ENCODE assay signal across 18 cellular contexts in the genomic region with DNA sequence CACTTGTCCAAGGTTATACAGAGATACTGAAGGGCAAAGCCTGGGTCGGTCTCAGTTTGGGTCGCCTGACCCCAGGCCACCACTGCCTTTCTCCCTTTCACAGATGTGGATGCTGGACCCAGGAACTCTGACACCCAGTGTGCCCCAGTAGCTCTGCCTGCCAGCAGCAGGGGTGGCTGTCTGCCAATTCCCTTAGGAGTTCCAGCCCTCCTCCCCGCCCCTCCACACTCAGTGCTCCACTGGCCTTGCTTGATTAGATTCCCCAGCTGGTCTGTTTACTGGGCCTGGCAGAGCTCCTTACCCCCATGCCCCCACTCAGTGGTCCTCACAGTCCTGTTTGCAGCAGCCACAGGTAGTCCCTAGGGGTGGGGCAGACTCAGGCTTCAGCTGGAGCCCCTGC.
DNase-seq lines count a peak whose midpoint lies in the region; ATAC-seq, FAIRE-seq and TF ChIP-seq lines count a peak whose summit lies in the region.
"Had no signal": no experiment of that assay in that cellular context is flagged by ENCODE, and none has a peak within 500 bp of the region (broad histone marks: within the 10 kb centered on the region; RNA-seq: fewer than 3 reads in every experiment).

No MANE protein-coding gene starts in this region.

- no peak overlapping the region for H2BK20ac ChIP-seq in H9 (ENCODE audit: low read depth, low read length, poor library complexity, severe bottlenecking)

- H2BK15ac ChIP-seq in H9 (ENCODE audit: low read depth, low read length) = no peak overlapping the region

- H2BK12ac ChIP-seq in H9 (ENCODE audit: insufficient read length, low read depth, low read length) = no peak overlapping the region

- no peak overlapping the region for H4K8ac ChIP-seq in H9 (replicated peaks; ENCODE audit: insufficient read length, low read depth, low read length)

- H2BK5ac ChIP-seq in H9 (ENCODE audit: insufficient read length, low read length) = no peak overlapping the region

- H3K27ac ChIP-seq in Panc1 (ENCODE audit: low read length) = peak overlapping the region; percentile 65
- peak overlapping the region in 1 of 4 donors; percentile 44 for H3K27ac ChIP-seq in pancreas
- H3K27ac ChIP-seq in H9 (ENCODE audit: insufficient read length, low read depth, low read length) = no peak overlapping the region
- H3K27ac ChIP-seq: ascending aorta, parathyroid adenoma had no signal

- H3K4me3 ChIP-seq in Panc1 (ENCODE audit: low read depth in 2 of 2, low read length in 2 of 2) = no peak overlapping the region
- no peak overlapping the region for H3K4me3 ChIP-seq in pancreas
- H3K4me3 ChIP-seq: ascending aorta; BLaER1 treated with 17β-estradiol and CSF1 and Interleukin-3, amounts not matched to agents 10 nM and 100 nM had no signal

- no peak for FAIRE-seq in pancreas (lab: Jason Lieb, UNC)
- FAIRE-seq: endometrium had no signal

- H3K27ac Mint-ChIP-seq in Calu3 (ENCODE audit: unreplicated experiment) (peak overlapping the region; percentile 87), progenitor cell of endocrine pancreas (no peak overlapping the region), H9 (no peak overlapping the region)
- H3K27ac Mint-ChIP-seq: memory B cell; stimulated activated effector memory CD8-positive, alpha-beta T cell treated with anti-CD3 and anti-CD28 coated beads, Interleukin-12 subunit alpha, Interleukin-12 subunit beta, amount 100 ng/mL, for 72 hours had no signal

- no peak overlapping the region for H3K4ac ChIP-seq in H9 (ENCODE audit: low read depth, low read length)

- H2AK5ac ChIP-seq in H9 (ENCODE audit: insufficient read length, low read length) = no peak overlapping the region

- H3K9me3 ChIP-seq in Panc1 (ENCODE audit: control insufficient read depth, insufficient read depth, low read depth, low read length) (peaks cover 4% of the 10 kb centered on the region; the same call in 1 of the 2 replicates), pancreas (no peaks in the 10 kb centered on the region), H9 (ENCODE audit: control insufficient read depth, low read depth, low read length) (no peaks in the 10 kb centered on the region)
- H3K9me3 ChIP-seq: ascending aorta had no signal

- no peak overlapping the region for H3K56ac ChIP-seq in H9 (ENCODE audit: insufficient read length, low read depth, low read length)

- peak; percentile 67 for DNase-seq in Calu3
- no peak for DNase-seq in Panc1 (ENCODE audit: low read depth, low spot score)
- peak; percentile 77 for DNase-seq in Right ventricle myocardium inferior (ENCODE audit: missing footprints)
- peak; percentile 67 to 90 (median 80) for DNase-seq in pancreas
- no peak for DNase-seq in progenitor cell of endocrine pancreas (ENCODE audit: low spot score, unreplicated experiment)
- no peak for DNase-seq in kidney glomerular epithelial cell (lab: John Stamatoyannopoulos, UW)
- DNase-seq in H9 = no peak
- DNase-seq: activated T-cell treated with anti-CD3 and anti-CD28 coated beads, Interleukin-2, amount 50 U/mL, for 48 hours; HCEC 1CT; NCI-H526 treated with DMSO at 0.1 percent for 48 hours; stimulated activated CD4-positive, alpha-beta T cell treated with anti-CD3 and anti-CD28 coated beads, Interleukin-2, amount 100 ng/mL, for 48 hours had no signal

- no peak overlapping the region for H4K5ac ChIP-seq in H9 (ENCODE audit: insufficient read length, low read depth, low read length)

- no peak overlapping the region for H4K91ac ChIP-seq in H9 (ENCODE audit: insufficient read length, low read depth, low read length)

- H3K14ac ChIP-seq in H9 (ENCODE audit: insufficient read depth, low read length) = no peak overlapping the region

- H3K36me3 ChIP-seq in Panc1 (ENCODE audit: control insufficient read depth, insufficient read depth, low read length) = no peaks in the 10 kb centered on the region
- no peaks in the 10 kb centered on the region for H3K36me3 ChIP-seq in pancreas
- H3K36me3 ChIP-seq: ascending aorta; BLaER1 treated with 17β-estradiol and CSF1 and Interleukin-3, amounts not matched to agents 10 nM and 100 nM had no signal

- H3K23ac ChIP-seq in H9 (ENCODE audit: insufficient read length, low read depth, low read length) = no peak overlapping the region

- no peaks in the 10 kb centered on the region for H3K27me3 Mint-ChIP-seq in Calu3 (ENCODE audit: unreplicated experiment)
- no peaks in the 10 kb centered on the region for H3K27me3 Mint-ChIP-seq in progenitor cell of endocrine pancreas
- H3K27me3 Mint-ChIP-seq in H9 (ENCODE audit: low read depth) = no peaks in the 10 kb centered on the region; the same call in 1 of the 2 replicates

- no peak overlapping the region for H3K9ac ChIP-seq in H9 (ENCODE audit: extremely low read depth, insufficient read length, low read length)
- H3K9ac ChIP-seq: BLaER1 treated with 17β-estradiol and CSF1 and Interleukin-3, amounts not matched to agents 10 nM and 100 nM; parathyroid adenoma had no signal

- H3K4me2 ChIP-seq in H9 (ENCODE audit: insufficient read depth, insufficient read length, low read length) = no peak overlapping the region

- BruUV-seq in Calu3 (replicated peaks; lab: Mats Ljungman, UMichigan) (no TSS peak), Panc1 (replicated peaks; lab: Mats Ljungman, UMichigan) (no TSS peak)

- ATAC-seq in Panc1 (peak; percentile 37), Right ventricle myocardium inferior (peak; percentile 67), pancreas (peak; percentile 81 to 95 (median 90)), GM19463 (IDR thresholded peaks at IDR 0.05; ENCODE audit: unreplicated experiment) (no peak)
- ATAC-seq: stimulated activated effector memory CD8-positive, alpha-beta T cell treated with anti-CD3 and anti-CD28 coated beads, Interleukin-12 subunit alpha, Interleukin-12 subunit beta, amount 100 ng/mL, for 72 hours had no signal

- H4K20me1 ChIP-seq in H9 (ENCODE audit: control insufficient read depth, insufficient read depth, insufficient read length) = no peaks in the 10 kb centered on the region
- H4K20me1 ChIP-seq: BLaER1 treated with 17β-estradiol and CSF1 and Interleukin-3, amounts not matched to agents 10 nM and 100 nM had no signal

- H3K36me3 Mint-ChIP-seq in Calu3 (ENCODE audit: insufficient read depth, unreplicated experiment) = peaks cover 40% of the 10 kb centered on the region
- no peaks in the 10 kb centered on the region for H3K36me3 Mint-ChIP-seq in progenitor cell of endocrine pancreas (ENCODE audit: insufficient read depth)
- H3K36me3 Mint-ChIP-seq in H9 (ENCODE audit: insufficient read depth in 1 of 3, low read depth in 3 of 3) = peaks cover 0 to 2% (median 0%) of the 10 kb centered on the region in 3 experiments; a peak in 1 of 7 replicates
- H3K36me3 Mint-ChIP-seq: memory B cell; stimulated activated effector memory CD8-positive, alpha-beta T cell treated with anti-CD3 and anti-CD28 coated beads, Interleukin-12 subunit alpha, Interleukin-12 subunit beta, amount 100 ng/mL, for 72 hours had no signal

- H3K4me1 ChIP-seq in Panc1 (ENCODE audit: control insufficient read depth, insufficient read depth, low read length) = peaks cover 37% of the 10 kb centered on the region
- peaks cover 0 to 17% (median 4%) of the 10 kb centered on the region in 3 donors for H3K4me1 ChIP-seq in pancreas
- H3K4me1 ChIP-seq in H9 (ENCODE audit: insufficient read depth, low read length) = peaks cover 4% of the 10 kb centered on the region; the same call in 1 of the 2 replicates
- H3K4me1 ChIP-seq: parathyroid adenoma had no signal

- H3K27me3 ChIP-seq in Panc1 (ENCODE audit: control insufficient read depth, insufficient read depth, low read length) = no peaks in the 10 kb centered on the region
- no peaks in the 10 kb centered on the region for H3K27me3 ChIP-seq in pancreas
- H3K27me3 ChIP-seq in H9 (ENCODE audit: insufficient read depth, low read length) = no peaks in the 10 kb centered on the region
- H3K27me3 ChIP-seq: ascending aorta; BLaER1 treated with 17β-estradiol and CSF1 and Interleukin-3, amounts not matched to agents 10 nM and 100 nM had no signal

- no peaks in the 10 kb centered on the region for H3K79me1 ChIP-seq in H9 (ENCODE audit: insufficient read depth, low read depth, low read length, poor library complexity, severe bottlenecking)

- H3K18ac ChIP-seq in H9 (ENCODE audit: insufficient read length, low read depth, low read length) = no peak overlapping the region

- POLR2A ChIA-PET in Panc1 (lab: Charles Lee) = interaction anchor here (0.6 kb wide), 1 partner anchor 109 kb away, joined by 3 read pairs; no protein-coding TSS in a partner anchor

- H3K23me2 ChIP-seq in H9 (ENCODE audit: insufficient read length, low read depth, low read length, poor library complexity, severe bottlenecking) = no peaks in the 10 kb centered on the region

- H2AFZ ChIP-seq in H9 (ENCODE audit: low read length) = no peak overlapping the region
- H2AFZ ChIP-seq: parathyroid adenoma had no signal

- intact Hi-C loops in Calu3 (cut with micrococcal nuclease; ENCODE audit: unreplicated experiment) = no loop called here
- intact Hi-C loops in Panc1 (cut with micrococcal nuclease; ENCODE audit: unreplicated experiment) = no loop called here
- intact Hi-C loops in Right ventricle myocardium inferior (cut with DNase I) = no loop called here
- intact Hi-C loops in pancreas (cut with DNase I) = no loop called here

- no peaks in the 10 kb centered on the region for H3K79me2 ChIP-seq in H9 (ENCODE audit: insufficient read depth, low read length)
- H3K79me2 ChIP-seq: parathyroid adenoma had no signal

- H3K4me1 Mint-ChIP-seq in Calu3 (ENCODE audit: low read depth, unreplicated experiment) = peaks cover 56% of the 10 kb centered on the region
- H3K4me1 Mint-ChIP-seq in progenitor cell of endocrine pancreas (ENCODE audit: low read depth) = peaks cover 3% of the 10 kb centered on the region
- peaks cover 21 to 23% of the 10 kb centered on the region in 2 experiments for H3K4me1 Mint-ChIP-seq in H9
- H3K4me1 Mint-ChIP-seq: memory B cell; stimulated activated effector memory CD8-positive, alpha-beta T cell treated with anti-CD3 and anti-CD28 coated beads, Interleukin-12 subunit alpha, Interleukin-12 subunit beta, amount 100 ng/mL, for 72 hours had no signal

- H3K4me3 Mint-ChIP-seq in Calu3 (ENCODE audit: low read depth, unreplicated experiment) (no peak overlapping the region), progenitor cell of endocrine pancreas (ENCODE audit: low read depth) (no peak overlapping the region), H9 (no peak overlapping the region)
- H3K4me3 Mint-ChIP-seq: memory B cell; stimulated activated effector memory CD8-positive, alpha-beta T cell treated with anti-CD3 and anti-CD28 coated beads, Interleukin-12 subunit alpha, Interleukin-12 subunit beta, amount 100 ng/mL, for 72 hours had no signal

- no peak overlapping the region for H2BK120ac ChIP-seq in H9 (ENCODE audit: low read depth, low read length, poor library complexity, severe bottlenecking)

- no peak for TF ChIP-seq CTCF in Calu3 (IDR thresholded peaks at IDR 0.05; ENCODE audit: unreplicated experiment)
- TF ChIP-seq CTCF in Panc1 (IDR thresholded peaks at IDR 0.05) = no peak
- TF ChIP-seq CTCF in pancreas (IDR thresholded peaks at IDR 0.05) = no peak
- no peak for TF ChIP-seq CTCF in progenitor cell of endocrine pancreas (IDR thresholded peaks at IDR 0.05; ENCODE audit: unreplicated experiment)
- TF ChIP-seq CTCF in H9 (conservative IDR thresholded peaks at IDR 0.05) = no peak

- CTCF ChIA-PET in Calu3 (lab: Charles Lee) = interaction anchor here (1.0 kb wide), 1 partner anchor 74 kb away, joined by 3 read pairs; no protein-coding TSS in a partner anchor
- CTCF ChIA-PET in Panc1 (lab: Charles Lee) = no interaction called here

- WGBS in pancreas, 2 donors = 23 to 39% methylated on average over 3 of the region's 3 CpGs
- no CpG with 5 or more reads among the region's 3 CpGs for WGBS in H9 (ENCODE audit: extremely low coverage, insufficient read length, low lambda C conversion rate)

- in situ Hi-C loops in Panc1 (cut with HindIII; ENCODE audit: low pct_unique_long_range_greater_than_20kb, low sequenced_read_pairs) = no loop called here

- H3K9me3 Mint-ChIP-seq in Calu3 (ENCODE audit: low read depth, unreplicated experiment) (no peaks in the 10 kb centered on the region), progenitor cell of endocrine pancreas (ENCODE audit: low read depth) (peaks cover 3% of the 10 kb centered on the region), H9 (no peaks in the 10 kb centered on the region)
- H3K9me3 Mint-ChIP-seq: memory B cell; stimulated activated effector memory CD8-positive, alpha-beta T cell treated with anti-CD3 and anti-CD28 coated beads, Interleukin-12 subunit alpha, Interleukin-12 subunit beta, amount 100 ng/mL, for 72 hours had no signal

- no peak overlapping the region for H3T11ph ChIP-seq in H9 (ENCODE audit: low read length)

Comparison
In these comparisons a context has a peak if more than half of its experiments do, and no peak if none do; other contexts are left out.
1. DNase-seq: peak in Calu3 (single experiment), Right ventricle myocardium inferior (single experiment) and pancreas (6 of 6); none in Panc1 (single experiment), progenitor cell of endocrine pancreas (single experiment), kidney glomerular epithelial cell (single experiment) and H9 (single experiment).